9 cellular contexts compared by ENCODE assay signal in the genomic region with DNA sequence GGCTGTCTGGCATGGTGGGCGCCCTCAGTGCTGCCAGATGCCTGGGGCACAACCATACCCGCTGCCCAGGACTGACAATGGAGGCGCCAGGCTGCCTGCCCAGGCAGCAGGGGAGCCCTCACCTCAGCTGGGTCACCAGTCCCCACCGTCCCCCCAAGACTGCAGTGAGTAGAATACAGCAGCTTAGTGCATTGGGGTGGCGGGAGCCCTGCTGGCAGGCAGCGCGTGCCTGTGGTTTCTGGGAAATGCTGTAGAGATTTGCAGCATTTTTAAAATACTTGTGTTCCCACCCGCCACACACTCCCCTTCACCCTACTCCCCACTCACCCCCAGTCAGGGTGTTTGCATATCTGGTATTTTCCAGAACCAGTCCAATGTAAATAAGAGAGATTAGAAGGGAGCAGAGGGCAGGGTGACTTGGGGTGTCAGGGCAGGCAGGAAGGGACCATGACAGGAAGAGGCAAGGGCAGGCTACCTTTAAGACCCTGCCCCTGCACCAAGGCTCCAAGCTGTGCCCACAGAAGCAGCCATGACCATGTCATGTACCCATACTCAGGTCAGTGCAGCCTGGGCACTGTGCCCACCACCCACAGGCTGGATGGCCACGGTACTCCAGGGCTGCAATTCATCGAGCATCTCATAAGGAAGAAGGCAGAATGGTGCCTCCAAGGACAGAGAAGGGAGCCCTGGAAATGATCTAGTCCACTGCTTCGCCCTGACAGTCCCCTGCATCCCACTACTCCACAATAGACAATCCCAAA. TPM values are rescaled to one million over a fixed set of nuclear protein-coding genes. Genes with fewer than 3 reads are reported as not detected.
A peak's percentile ranks its signal among the peaks of the same experiment; 100 is the strongest.
DNase-seq lines count a peak whose midpoint lies in the region; ATAC-seq lines count a peak whose summit lies in the region.
"Had no signal": no experiment of that assay in that cellular context is flagged by ENCODE, and none has a peak within 500 bp of the region (broad histone marks: within the 10 kb centered on the region; RNA-seq: fewer than 3 reads in every experiment).

No MANE protein-coding gene starts in this region.

- H3K9me3 ChIP-seq in SJSA1 (replicated peaks): no peaks in the 10 kb centered on the region
- no peaks in the 10 kb centered on the region for H3K9me3 ChIP-seq in esophagus (ENCODE audit: control insufficient read depth in 2 of 2, insufficient read depth in 1 of 2, low read depth in 1 of 2, low read length in 1 of 2)
- no peaks in the 10 kb centered on the region for H3K9me3 ChIP-seq in skeletal muscle satellite cell (replicated peaks; ENCODE audit: low read length)

- H3K27me3 ChIP-seq in SJSA1 (replicated peaks): no peaks in the 10 kb centered on the region
- H3K27me3 ChIP-seq in esophagus (ENCODE audit: control insufficient read depth in 1 of 2, insufficient read depth in 2 of 2, low read length in 2 of 2): no peaks in the 10 kb centered on the region
- H3K27me3 ChIP-seq in skeletal muscle satellite cell (ENCODE audit: control insufficient read depth, insufficient read depth, low read length): no peaks in the 10 kb centered on the region

- ATAC-seq in HG02588 (IDR thresholded peaks at IDR 0.05; ENCODE audit: unreplicated experiment) (no peak), HG03159 (IDR thresholded peaks at IDR 0.05; ENCODE audit: unreplicated experiment) (no peak)

- DNase-seq in Daoy (ENCODE audit: low read depth): peak; percentile 74
- DNase-seq in SJSA1 (ENCODE audit: low read depth in 1 of 2, low spot score in 2 of 2): peak; percentile 80 to 84
- DNase-seq in NCI-H146 treated with DMSO at 0.1 percent for 48 hours (lab: John Stamatoyannopoulos, UW; ENCODE audit: unreplicated experiment): no peak
- no peak for DNase-seq in NCI-H1092 (lab: John Stamatoyannopoulos, UW)
- DNase-seq: immature natural killer cell had no signal

- H3K4me1 ChIP-seq in SJSA1 (replicated peaks) (peaks cover 75% of the 10 kb centered on the region), esophagus (ENCODE audit: control insufficient read depth in 2 of 2, insufficient read depth in 2 of 2, low read length in 1 of 2) (peaks cover 42 to 52% of the 10 kb centered on the region in 2 donors), skeletal muscle satellite cell (ENCODE audit: control insufficient read depth, insufficient read depth, low read length) (peaks cover 60% of the 10 kb centered on the region)

- peak overlapping the region; percentile 72 for H3K27ac ChIP-seq in SJSA1
- H3K27ac ChIP-seq in esophagus (ENCODE audit: low read depth in 2 of 2, low read length in 1 of 2): peak overlapping the region; percentile 11 to 51

- H3K36me3 ChIP-seq in SJSA1 (no peaks in the 10 kb centered on the region), esophagus (ENCODE audit: control insufficient read depth in 2 of 2, insufficient read depth in 2 of 2, low read length in 1 of 2) (peaks cover 0 to 7% of the 10 kb centered on the region in 2 donors), skeletal muscle satellite cell (ENCODE audit: insufficient read depth, low read length) (no peaks in the 10 kb centered on the region)

- peak overlapping the region; percentile 9 for H3K9ac ChIP-seq in skeletal muscle satellite cell (ENCODE audit: low read depth, low read length)

- 54 to 58% methylated on average over 11 of the region's 11 CpGs for WGBS in esophagus, 2 donors

- H3K4me2 ChIP-seq in skeletal muscle satellite cell (ENCODE audit: low read length): peak overlapping the region; percentile 64

- H3K4me3 ChIP-seq in SJSA1 (no peak overlapping the region), esophagus (ENCODE audit: low read depth in 1 of 2, low read length in 2 of 2) (no peak overlapping the region), skeletal muscle satellite cell (ENCODE audit: low read length) (peak overlapping the region; percentile 39)

RNA-seq across cellular contexts. Expression of a gene that starts 21.5 kb away (rescaled TPM):
- 11.9 and 20.1 TPM in 2 replicates for total RNA-seq in Daoy (2014; rRNA removed; shearing (Covaris generic))
- total RNA-seq in SJSA1 (2014; rRNA removed; shearing (Covaris generic)): 13.4 and 43.5 TPM in 2 replicates
- 10 to 100 TPM; 39.1 to 86.4 TPM for polyA plus RNA-seq in esophagus
- 19.9 and 29.2 TPM in 2 replicates for total RNA-seq in skeletal muscle satellite cell (2012; rRNA removed)

Comparison
In these comparisons a context has a peak if more than half of its experiments do, and no peak if none do; other contexts are left out.
1. DNase-seq: peak in Daoy (single experiment) and SJSA1 (2 of 2); none in NCI-H146 treated with DMSO at 0.1 percent for 48 hours (single experiment) and NCI-H1092 (single experiment).